Comparison of ENCODE assay signal across 9 cellular contexts in genomic region chr6:132669690-132670291, GRCh38. TPM values are rescaled to one million over a fixed set of nuclear protein-coding genes. Genes with fewer than 3 reads are reported as not detected.
DNase-seq lines count a peak whose midpoint lies in the region; ATAC-seq, FAIRE-seq and TF ChIP-seq lines count a peak whose summit lies in the region.
"Had no signal": no experiment of that assay in that cellular context is flagged by ENCODE, and none has a peak within 500 bp of the region (broad histone marks: within the 10 kb centered on the region; RNA-seq: fewer than 3 reads in every experiment).

No MANE protein-coding gene starts in this region.

- H2AK5ac ChIP-seq in mesenchymal stem cell (ENCODE audit: low read length, severe bottlenecking), result no peak overlapping the region

- H3K27ac Mint-ChIP-seq in effector memory CD8-positive, alpha-beta T cell, result no peak overlapping the region

- no peak overlapping the region for H3K23ac ChIP-seq in mesenchymal stem cell (ENCODE audit: low read length in 2 of 2)

- ATAC-seq in Panc1 (peak; percentile 76; the same call in 1 of the 2 replicates), HG03565 (IDR thresholded peaks at IDR 0.05; ENCODE audit: unreplicated experiment) (no peak)
- peak; percentile 48 for ATAC-seq in effector memory CD8-positive, alpha-beta T cell (replicated peaks)

- H3K36me3 Mint-ChIP-seq in effector memory CD8-positive, alpha-beta T cell (ENCODE audit: insufficient read depth), result no peaks in the 10 kb centered on the region

- intact Hi-C loops in Panc1 (cut with micrococcal nuclease; ENCODE audit: unreplicated experiment), result loop anchor here (1.0 to 10.0 kb wide), 2 partner anchors 130 to 135 kb away; partner anchors contain the start of gene TAAR9

- H3K4me3 ChIP-seq in AG10803 (ENCODE audit: low read length) (no peak overlapping the region), Panc1 (ENCODE audit: low read depth in 2 of 2, low read length in 2 of 2) (no peak overlapping the region), mesenchymal stem cell (ENCODE audit: insufficient read depth in 1 of 2, low read depth in 1 of 2, low read length in 2 of 2) (no peak overlapping the region)

- TF ChIP-seq CTCF in AG10803 (conservative IDR thresholded peaks at IDR 0.05; ENCODE audit: low read length), result peak; percentile 58
- TF ChIP-seq CTCF in Panc1 (IDR thresholded peaks at IDR 0.05), result peak; percentile 66

- DNase-seq in AG10803 (ENCODE audit: low read depth), result peak; percentile 43
- peak; percentile 15 for DNase-seq in GM18507 (ENCODE audit: extremely low spot score, insufficient read length, low read depth)
- DNase-seq in HT-29 (ENCODE audit: low spot score), result peak; percentile 37
- peak; percentile 24 for DNase-seq in Panc1 (ENCODE audit: low read depth, low spot score)
- DNase-seq in effector memory CD8-positive, alpha-beta T cell, result peak in 1 of 3 experiments; percentile 2
- DNase-seq in mesenchymal stem cell, result peak; percentile 56
- DNase-seq in NCI-H1694 treated with DMSO at 0.1 percent for 48 hours (lab: John Stamatoyannopoulos, UW), result no peak

- no peak overlapping the region for H4K91ac ChIP-seq in mesenchymal stem cell (ENCODE audit: low read length)

- peak; percentile 71 for FAIRE-seq in GM18507 (lab: Jason Lieb, UNC)

- WGBS in mesenchymal stem cell, result 40% methylated on average over 3 of the region's 4 CpGs

- POLR2A ChIA-PET in Panc1 (lab: Charles Lee), result no interaction called here

- BruUV-seq in Panc1 (replicated peaks; lab: Mats Ljungman, UMichigan), result no TSS peak

- H3K4me1 Mint-ChIP-seq in effector memory CD8-positive, alpha-beta T cell (ENCODE audit: low read depth in 2 of 2), result peaks cover 3 to 4% of the 10 kb centered on the region in 2 donors

- H3K79me1 ChIP-seq in mesenchymal stem cell (replicated peaks; ENCODE audit: low read length, poor library complexity, severe bottlenecking), result no peaks in the 10 kb centered on the region

- no peak overlapping the region for H2BK12ac ChIP-seq in mesenchymal stem cell (ENCODE audit: low read length in 2 of 2)

- H3K36me3 ChIP-seq in Panc1 (ENCODE audit: control insufficient read depth, insufficient read depth, low read length) (no peaks in the 10 kb centered on the region), mesenchymal stem cell (ENCODE audit: control insufficient read depth in 1 of 2, insufficient read depth in 2 of 2, low read depth in 1 of 2, low read length in 2 of 2) (no peaks in the 10 kb centered on the region)

- CTCF ChIA-PET in Panc1 (lab: Charles Lee), result interaction anchor here (0.7 to 0.8 kb wide), 2 partner anchors 45 to 744 kb away, joined by 3 to 6 read pairs; no protein-coding TSS in a partner anchor

- H3K4me1 ChIP-seq in Panc1 (ENCODE audit: control insufficient read depth, insufficient read depth, low read length) (no peaks in the 10 kb centered on the region), mesenchymal stem cell (ENCODE audit: control insufficient read depth, insufficient read depth, low read depth, low read length) (no peaks in the 10 kb centered on the region)

- H2BK15ac ChIP-seq in mesenchymal stem cell (ENCODE audit: low read depth, poor library complexity, severe bottlenecking), result no peak overlapping the region

- H3K14ac ChIP-seq in mesenchymal stem cell (ENCODE audit: low read length in 2 of 2), result no peak overlapping the region

- H3K4me2 ChIP-seq in mesenchymal stem cell (ENCODE audit: low read length, poor library complexity, severe bottlenecking), result no peak overlapping the region

- no peak overlapping the region for H2AFZ ChIP-seq in mesenchymal stem cell (ENCODE audit: low read depth, low read length)

- in situ Hi-C loops in Panc1 (cut with HindIII; ENCODE audit: low pct_unique_long_range_greater_than_20kb, low sequenced_read_pairs), result no loop called here

- H3K9me3 Mint-ChIP-seq in effector memory CD8-positive, alpha-beta T cell, result no peaks in the 10 kb centered on the region

- no peak overlapping the region for H4K8ac ChIP-seq in mesenchymal stem cell (ENCODE audit: low read length)

- no peak overlapping the region for H2BK5ac ChIP-seq in mesenchymal stem cell (ENCODE audit: low read depth, low read length, poor library complexity, severe bottlenecking)

- no peaks in the 10 kb centered on the region for H3K27me3 ChIP-seq in Panc1 (ENCODE audit: control insufficient read depth, insufficient read depth, low read length)
- H3K27me3 ChIP-seq in mesenchymal stem cell (ENCODE audit: control insufficient read depth in 1 of 2, insufficient read depth in 1 of 2, low read length in 2 of 2), result peaks cover 0 to 4% of the 10 kb centered on the region in 2 experiments

- H3K4ac ChIP-seq in mesenchymal stem cell (ENCODE audit: low read depth in 1 of 2, low read length in 2 of 2), result no peak overlapping the region

- no peak overlapping the region for H3K18ac ChIP-seq in mesenchymal stem cell (ENCODE audit: low read depth in 1 of 2, low read length in 2 of 2)

- no peak overlapping the region for H3K4me3 Mint-ChIP-seq in effector memory CD8-positive, alpha-beta T cell

- H3K27ac ChIP-seq in Panc1 (ENCODE audit: low read length) (no peak overlapping the region), mesenchymal stem cell (ENCODE audit: low read length, poor library complexity, severe bottlenecking) (no peak overlapping the region)

- H3K27me3 Mint-ChIP-seq in effector memory CD8-positive, alpha-beta T cell, result no peaks in the 10 kb centered on the region

- H2BK120ac ChIP-seq in mesenchymal stem cell (ENCODE audit: low read depth, low read length), result no peak overlapping the region

- H3K9ac ChIP-seq in mesenchymal stem cell (ENCODE audit: low read length), result peak overlapping the region; percentile 50

- H3K9me3 ChIP-seq in Panc1 (ENCODE audit: control insufficient read depth, insufficient read depth, low read depth, low read length) (no peaks in the 10 kb centered on the region), mesenchymal stem cell (ENCODE audit: control insufficient read depth, low read length) (no peaks in the 10 kb centered on the region)

RNA-seq across cellular contexts. Expression of gene TAAR1, which starts 10.8 kb away (rescaled TPM):
- not detected in 2 replicates for total RNA-seq in HT-29 (2014; rRNA removed; shearing (Covaris generic))
- not detected for total RNA-seq in Panc1 (2021; ENCODE audit: unreplicated experiment)
- not detected for polyA plus RNA-seq in Panc1 (2012; ENCODE audit: insufficient read length)
- polyA plus RNA-seq in mesenchymal stem cell (2013, experiment 1 of 2), result not detected
- polyA plus RNA-seq in mesenchymal stem cell (2013, experiment 2 of 2), result not detected
- polyA plus RNA-seq: esophagus had no signal

RNA-seq across cellular contexts. Expression of gene VNN1, which starts 44.1 kb away (rescaled TPM):
- total RNA-seq in HT-29 (2014; rRNA removed; shearing (Covaris generic)), result 3.1 and 3.6 TPM in 2 replicates
- not detected for total RNA-seq in Panc1 (2021; ENCODE audit: unreplicated experiment)
- not detected for polyA plus RNA-seq in Panc1 (2012; ENCODE audit: insufficient read length)
- 0.03 TPM for polyA plus RNA-seq in mesenchymal stem cell (2013, experiment 1 of 2)
- 0.03 TPM for polyA plus RNA-seq in mesenchymal stem cell (2013, experiment 2 of 2)

RNA-seq across cellular contexts. Expression of gene TAAR2, which starts 45.7 kb away (rescaled TPM):
- not detected in 2 replicates for total RNA-seq in HT-29 (2014; rRNA removed; shearing (Covaris generic))
- total RNA-seq in Panc1 (2021; ENCODE audit: unreplicated experiment), result not detected
- not detected for polyA plus RNA-seq in Panc1 (2012; ENCODE audit: insufficient read length)
- not detected for polyA plus RNA-seq in mesenchymal stem cell (2013, experiment 1 of 2)
- polyA plus RNA-seq in mesenchymal stem cell (2013, experiment 2 of 2), result not detected
- polyA plus RNA-seq: esophagus had no signal
